8 cellular contexts compared by ENCODE assay signal in the genomic region with DNA sequence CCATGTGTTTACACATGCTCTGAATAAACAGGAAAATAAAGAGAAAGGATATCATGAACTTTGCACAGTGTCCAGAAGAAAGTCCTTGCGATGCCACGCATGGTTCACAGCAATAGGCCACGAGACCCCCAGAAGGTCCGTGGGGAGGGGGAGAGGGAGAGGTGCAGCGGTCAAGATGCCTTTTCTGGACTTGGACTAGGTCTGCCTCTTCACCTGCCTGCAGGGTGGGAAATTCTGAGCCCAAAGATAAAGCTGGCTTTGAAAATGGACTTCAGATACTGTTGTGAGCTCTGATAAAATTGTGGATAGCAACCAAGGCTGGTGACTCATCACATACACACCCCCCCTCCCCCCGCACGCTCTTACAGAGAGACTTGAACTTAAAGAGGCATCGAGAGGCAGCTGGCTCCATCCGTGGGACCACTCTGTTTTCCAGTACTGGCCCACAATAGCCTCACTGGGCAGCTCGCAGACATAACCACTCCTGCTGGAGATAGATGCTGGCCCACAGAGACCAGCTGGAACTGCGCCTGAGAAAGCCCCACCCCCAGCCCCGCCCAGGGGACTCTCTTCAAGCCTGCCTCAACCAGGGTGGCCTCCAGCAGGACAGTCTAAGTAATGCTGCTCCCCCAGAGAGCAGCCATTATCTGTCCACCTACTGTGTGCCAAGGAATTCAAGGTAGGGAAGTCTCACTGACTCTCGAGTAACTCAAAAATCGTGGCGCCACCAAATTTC. TPM values are rescaled to one million over a fixed set of nuclear protein-coding genes. Genes with fewer than 3 reads are reported as not detected.
DNase-seq lines count a peak whose midpoint lies in the region; ATAC-seq and TF ChIP-seq lines count a peak whose summit lies in the region.

No MANE protein-coding gene starts in this region.

- H3K27me3 Mint-ChIP-seq in activated CD8-positive, alpha-beta T cell treated with anti-CD3 and anti-CD28 coated beads, Interleukin-2, amount 10 ng/mL, durations not matched to agents 7 days and 5 days (ENCODE audit: low read depth) = peaks cover 65% of the 10 kb centered on the region
- H3K27me3 Mint-ChIP-seq in glutamatergic neuron (ENCODE audit: unreplicated experiment) = peaks cover 18% of the 10 kb centered on the region

- no peaks in the 10 kb centered on the region for H3K36me3 ChIP-seq in ovary

- no peaks in the 10 kb centered on the region for H3K27me3 ChIP-seq in ovary

- no peaks in the 10 kb centered on the region for H3K36me3 Mint-ChIP-seq in activated CD8-positive, alpha-beta T cell treated with anti-CD3 and anti-CD28 coated beads, Interleukin-2, amount 10 ng/mL, durations not matched to agents 7 days and 5 days (ENCODE audit: low read depth)
- H3K36me3 Mint-ChIP-seq in glutamatergic neuron (ENCODE audit: unreplicated experiment) = peaks cover 9% of the 10 kb centered on the region

- H3K4me3 ChIP-seq in ovary = peak overlapping the region; percentile 50

- ATAC-seq in activated CD8-positive, alpha-beta T cell treated with anti-CD3 and anti-CD28 coated beads, Interleukin-2, amount 10 ng/mL, durations not matched to agents 7 days and 5 days = peak; percentile 19
- no peak for ATAC-seq in GM18511 (IDR thresholded peaks at IDR 0.05; ENCODE audit: unreplicated experiment)

- TF ChIP-seq CTCF in AG09319 (IDR thresholded peaks at IDR 0.05; ENCODE audit: low read depth, low read length) (no peak), glutamatergic neuron (IDR thresholded peaks at IDR 0.05; ENCODE audit: partially characterized antibody, unreplicated experiment) (no peak), ovary (IDR thresholded peaks at IDR 0.05) (no peak)

- 19 to 24% (median 21%) methylated on average over 15 of the region's 15 CpGs for WGBS in ovary, 3 donors

- no peaks in the 10 kb centered on the region for H3K9me3 Mint-ChIP-seq in activated CD8-positive, alpha-beta T cell treated with anti-CD3 and anti-CD28 coated beads, Interleukin-2, amount 10 ng/mL, durations not matched to agents 7 days and 5 days (ENCODE audit: insufficient read depth)
- no peaks in the 10 kb centered on the region for H3K9me3 Mint-ChIP-seq in glutamatergic neuron (ENCODE audit: unreplicated experiment)

- H3K27ac Mint-ChIP-seq in activated CD8-positive, alpha-beta T cell treated with anti-CD3 and anti-CD28 coated beads, Interleukin-2, amount 10 ng/mL, durations not matched to agents 7 days and 5 days = no peak overlapping the region
- no peak overlapping the region for H3K27ac Mint-ChIP-seq in glutamatergic neuron (ENCODE audit: unreplicated experiment)

- H3K4me1 Mint-ChIP-seq in activated CD8-positive, alpha-beta T cell treated with anti-CD3 and anti-CD28 coated beads, Interleukin-2, amount 10 ng/mL, durations not matched to agents 7 days and 5 days (ENCODE audit: low read depth) = peaks cover 24% of the 10 kb centered on the region
- peaks cover 3% of the 10 kb centered on the region for H3K4me1 Mint-ChIP-seq in glutamatergic neuron (ENCODE audit: low read depth, unreplicated experiment)

- H3K27ac ChIP-seq in ovary = peak overlapping the region; percentile 48 to 88

- DNase-seq in AG09319 (ENCODE audit: extremely low read depth, low read depth) = peak; percentile 61
- DNase-seq in HS-27A (ENCODE audit: low read depth) = peak; percentile 51
- no peak for DNase-seq in activated CD8-positive, alpha-beta T cell treated with anti-CD3 and anti-CD28 coated beads, Interleukin-2, amount 10 ng/mL, durations not matched to agents 7 days and 5 days
- DNase-seq in glutamatergic neuron = peak; percentile 28
- peak; percentile 62 to 83 (median 73) for DNase-seq in ovary
- DNase-seq in NOMO-1 treated with DMSO at 0.1 percent for 48 hours (lab: John Stamatoyannopoulos, UW; ENCODE audit: unreplicated experiment) = no peak
- DNase-seq in occipital lobe (lab: John Stamatoyannopoulos, UW) = no peak

- POLR2A ChIA-PET in activated CD8-positive, alpha-beta T cell treated with anti-CD3 and anti-CD28 coated beads, Interleukin-2, amount 10 ng/mL, durations not matched to agents 7 days and 5 days (lab: Charles Lee) = no interaction called here

- TF ChIP-seq POLR2A in ovary (IDR thresholded peaks at IDR 0.05) = no peak

- no peaks in the 10 kb centered on the region for H3K9me3 ChIP-seq in ovary

- H3K4me1 ChIP-seq in ovary (ENCODE audit: insufficient read depth) = peaks cover 11% of the 10 kb centered on the region

- no peak for TF ChIP-seq EP300 in ovary (IDR thresholded peaks at IDR 0.05)

- H3K4me3 Mint-ChIP-seq in activated CD8-positive, alpha-beta T cell treated with anti-CD3 and anti-CD28 coated beads, Interleukin-2, amount 10 ng/mL, durations not matched to agents 7 days and 5 days = no peak overlapping the region
- no peak overlapping the region for H3K4me3 Mint-ChIP-seq in glutamatergic neuron (ENCODE audit: unreplicated experiment)

- CTCF ChIA-PET in activated CD8-positive, alpha-beta T cell treated with anti-CD3 and anti-CD28 coated beads, Interleukin-2, amount 10 ng/mL, durations not matched to agents 7 days and 5 days (lab: Charles Lee) = interaction anchor here (0.8 to 2.6 kb wide), 6 partner anchors 22 to 191 kb away, joined by 3 to 9 read pairs (median 4); partner anchors contain the start of gene NFATC2

- intact Hi-C loops in ovary (cut with DNase I) = loop anchor here in 3 of 4 donors (5.0 to 10.0 kb wide), 4 partner anchors 69 to 1296 kb away; no protein-coding TSS in a partner anchor

RNA-seq across cellular contexts. Expression of gene NFATC2, which starts 21.2 kb away (rescaled TPM):
- total RNA-seq in activated CD8-positive, alpha-beta T cell treated with anti-CD3 and anti-CD28 coated beads, Interleukin-2, amount 10 ng/mL, durations not matched to agents 7 days and 5 days = 10 to 100 TPM; 53.5 to 55.8 TPM
- not detected for total RNA-seq in glutamatergic neuron (ENCODE audit: unreplicated experiment)
- 1 to 10 TPM; 3.7 to 9.4 (median 5.1) TPM for total RNA-seq in ovary
- polyA plus RNA-seq in ovary = 1 to 10 TPM; 2.2 to 6.7 TPM
- 0.47 TPM for total RNA-seq in occipital lobe

Comparison
In these comparisons a context has a peak if more than half of its experiments do, and no peak if none do; other contexts are left out.
1. DNase-seq: peak in AG09319 (single experiment), HS-27A (single experiment), glutamatergic neuron (single experiment) and ovary (5 of 5); none in activated CD8-positive, alpha-beta T cell treated with anti-CD3 and anti-CD28 coated beads, Interleukin-2, amount 10 ng/mL, durations not matched to agents 7 days and 5 days (single experiment), NOMO-1 treated with DMSO at 0.1 percent for 48 hours (single experiment) and occipital lobe (single experiment).
2. RNA of gene NFATC2, which starts 21.2 kb away (total RNA-seq): 53.5 to 55.8 TPM in activated CD8-positive, alpha-beta T cell treated with anti-CD3 and anti-CD28 coated beads, Interleukin-2, amount 10 ng/mL, durations not matched to agents 7 days and 5 days; 3.7 to 9.4 TPM in ovary, 0.47 TPM in occipital lobe (single experiment) and not detected in glutamatergic neuron (single experiment); every median in the first group is over 4 times any median in the second.